8 cellular contexts compared by ENCODE assay signal in the genomic region with DNA sequence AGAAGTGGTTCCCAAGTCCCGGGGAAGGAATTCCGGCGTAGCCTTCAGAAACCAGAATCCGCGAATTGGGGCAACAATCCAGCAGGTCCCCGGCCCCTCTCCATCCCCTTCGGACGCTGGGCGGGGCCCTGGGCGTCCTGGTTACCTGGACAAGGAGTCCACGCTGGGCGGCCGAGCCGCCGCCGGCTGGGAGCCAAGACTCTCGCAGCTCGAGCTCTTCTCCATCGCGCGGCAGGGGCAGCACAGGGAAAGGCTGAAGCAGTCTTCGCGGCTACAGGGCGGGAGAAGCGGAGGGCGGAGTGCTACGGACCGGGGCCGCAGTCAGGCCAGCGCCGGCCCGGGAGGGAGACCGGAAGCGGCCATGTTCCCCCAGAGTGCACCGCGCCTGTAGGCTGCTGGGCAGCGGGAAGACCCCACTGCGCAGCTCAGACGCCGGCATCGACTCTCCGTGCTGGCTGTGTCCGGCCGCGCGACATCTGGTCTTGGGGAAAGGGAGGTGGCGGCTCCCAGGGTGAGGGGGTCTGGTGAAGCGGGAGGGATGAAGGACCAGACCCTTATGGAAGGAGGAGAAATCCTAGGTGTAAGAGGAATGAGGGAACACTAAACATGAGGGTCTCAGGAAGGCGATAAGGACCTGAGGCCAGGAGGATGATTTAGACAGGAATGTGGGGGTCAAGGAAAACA.
DNase-seq lines count a peak whose midpoint lies in the region; ATAC-seq lines count a peak whose summit lies in the region.

A gene (minus strand): TSS at position 378 of the 684 bp plus-strand sequence. CDS start 153 bp downstream, at position 225.

- H3K9me3 ChIP-seq in BLaER1: no peaks in the 10 kb centered on the region

- no peaks in the 10 kb centered on the region for H3K9me3 Mint-ChIP-seq in effector memory CD8-positive, alpha-beta T cell
- H3K9me3 Mint-ChIP-seq in memory B cell: peaks cover 3% of the 10 kb centered on the region

- peak within 1 kb of the TSS; percentile 91 to 99 for H3K27ac Mint-ChIP-seq in effector memory CD8-positive, alpha-beta T cell
- H3K27ac Mint-ChIP-seq in memory B cell: peak within 1 kb of the TSS; percentile 93

- peaks cover 5 to 20% of the 10 kb centered on the region in 2 donors for H3K27me3 Mint-ChIP-seq in effector memory CD8-positive, alpha-beta T cell
- H3K27me3 Mint-ChIP-seq in memory B cell: peaks cover 2% of the 10 kb centered on the region

- no peaks in the 10 kb centered on the region for H3K36me3 ChIP-seq in BLaER1

- H3K4me2 ChIP-seq in BLaER1: peak within 1 kb of the TSS; percentile 84

- ATAC-seq in GM19035 (IDR thresholded peaks at IDR 0.05; ENCODE audit: unreplicated experiment) (peak; percentile 100), HG03280 (IDR thresholded peaks at IDR 0.05; ENCODE audit: unreplicated experiment) (peak; percentile 99), memory B cell (ENCODE audit: low read depth) (peak; percentile 83)
- peak; percentile 80 for ATAC-seq in effector memory CD8-positive, alpha-beta T cell (replicated peaks)

- peak within 1 kb of the TSS; percentile 88 for H3K9ac ChIP-seq in BLaER1

- H3K27ac ChIP-seq in BLaER1: peak within 1 kb of the TSS; percentile 86

- H3K36me3 Mint-ChIP-seq in effector memory CD8-positive, alpha-beta T cell (ENCODE audit: insufficient read depth): peaks cover 4% of the 10 kb centered on the region
- H3K36me3 Mint-ChIP-seq in memory B cell: peaks cover 6% of the 10 kb centered on the region

- peak within 1 kb of the TSS; percentile 88 to 95 for H3K4me3 Mint-ChIP-seq in effector memory CD8-positive, alpha-beta T cell
- peak within 1 kb of the TSS; percentile 92 for H3K4me3 Mint-ChIP-seq in memory B cell

- peaks cover 15 to 31% of the 10 kb centered on the region in 2 donors for H3K4me1 Mint-ChIP-seq in effector memory CD8-positive, alpha-beta T cell (ENCODE audit: low read depth in 2 of 2)
- peaks cover 23% of the 10 kb centered on the region for H3K4me1 Mint-ChIP-seq in memory B cell

- no peaks in the 10 kb centered on the region for H4K20me1 ChIP-seq in BLaER1

- H3K27me3 ChIP-seq in BLaER1: no peaks in the 10 kb centered on the region

- peaks cover 22% of the 10 kb centered on the region for H3K4me1 ChIP-seq in BLaER1

- DNase-seq in NCI-H774 (lab: John Stamatoyannopoulos, UW): peak; percentile 70
- peak; percentile 88 for DNase-seq in activated CD8-positive, alpha-beta memory T cell treated with anti-CD3 and anti-CD28 coated beads for 24 hours
- peak; percentile 18 to 30 (median 23) for DNase-seq in effector memory CD8-positive, alpha-beta T cell
- DNase-seq in memory B cell (ENCODE audit: low spot score in 2 of 2): peak; percentile 18 to 37
- peak; percentile 23 for DNase-seq in stimulated activated CD8-positive, alpha-beta memory T cell treated with anti-CD3 and anti-CD28 coated beads, Interleukin-12 subunit alpha, Interleukin-12 subunit beta, amount 100 ng/mL, for 24 hours (ENCODE audit: extremely low read depth)

- peak within 1 kb of the TSS; percentile 85 for H3K4me3 ChIP-seq in BLaER1

Comparison
In these comparisons a context has a peak if more than half of its experiments do, and no peak if none do; other contexts are left out.
1. Peak in every context shown above with its lines: DNase-seq, ATAC-seq, H3K4me3 ChIP-seq and H3K27ac ChIP-seq.
2. DNase-seq: peak in every context shown above with its lines; median percentile 88 in activated CD8-positive, alpha-beta memory T cell treated with anti-CD3 and anti-CD28 coated beads for 24 hours; 70 in NCI-H774; 28 in memory B cell; 23 in effector memory CD8-positive, alpha-beta T cell; 23 in stimulated activated CD8-positive, alpha-beta memory T cell treated with anti-CD3 and anti-CD28 coated beads, Interleukin-12 subunit alpha, Interleukin-12 subunit beta, amount 100 ng/mL, for 24 hours.